17 cellular contexts compared by ENCODE assay signal in the genomic region with DNA sequence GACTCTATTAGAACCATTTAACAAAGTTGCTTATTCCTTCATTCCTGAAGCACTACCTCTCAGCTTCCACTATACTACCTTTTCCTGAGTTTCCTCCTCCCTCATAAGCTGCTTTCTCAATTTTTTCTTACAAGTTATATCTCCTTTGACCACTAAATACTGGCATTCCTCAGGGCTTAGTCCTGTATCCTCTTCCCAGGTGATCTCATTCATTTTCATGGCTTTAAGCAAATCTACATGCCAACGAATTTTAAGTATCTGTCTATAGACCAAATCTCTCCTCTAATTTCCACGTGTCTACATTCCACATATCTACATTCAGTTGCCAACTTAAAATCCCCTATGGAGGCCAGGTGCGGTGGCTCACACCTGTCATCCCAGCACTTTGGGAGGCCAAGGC.
DNase-seq lines count a peak whose midpoint lies in the region; ATAC-seq and TF ChIP-seq lines count a peak whose summit lies in the region.
"Had no signal": no experiment of that assay in that cellular context is flagged by ENCODE, and none has a peak within 500 bp of the region (broad histone marks: within the 10 kb centered on the region; RNA-seq: fewer than 3 reads in every experiment).

No MANE protein-coding gene starts in this region.

- no peaks in the 10 kb centered on the region for H3K9me3 Mint-ChIP-seq in type B pancreatic cell
- H3K9me3 Mint-ChIP-seq: CD4-positive, alpha-beta T cell had no signal

- no CpG with 5 or more reads among the region's 3 CpGs for WGBS in trophoblast cell (ENCODE audit: extremely low coverage, insufficient coverage, insufficient read length)

- H3K27me3 Mint-ChIP-seq in type B pancreatic cell: no peaks in the 10 kb centered on the region
- H3K27me3 Mint-ChIP-seq: CD4-positive, alpha-beta T cell had no signal

- H3K9ac ChIP-seq in PC-3 (ENCODE audit: low read length): no peak overlapping the region
- H3K9ac ChIP-seq in trophoblast cell (ENCODE audit: low read length): no peak overlapping the region

- ATAC-seq in PC-3: no peak
- ATAC-seq in foreskin keratinocyte: peak; percentile 54
- ATAC-seq: A549 had no signal

- H3K4me3 ChIP-seq in PC-3 (ENCODE audit: low read length) (no peak overlapping the region), trophoblast cell (ENCODE audit: low read depth, low read length) (no peak overlapping the region)
- H3K4me3 ChIP-seq: A549 had no signal

- H3K36me3 Mint-ChIP-seq in type B pancreatic cell: no peaks in the 10 kb centered on the region

- H3K9me2 ChIP-seq in PC-3 (replicated peaks; ENCODE audit: low read length): no peaks in the 10 kb centered on the region

- H4K12ac ChIP-seq in trophoblast cell (ENCODE audit: low read depth, low read length): no peak overlapping the region

- no peak overlapping the region for H3K14ac ChIP-seq in trophoblast cell (ENCODE audit: low read length)

- H3K4ac ChIP-seq in trophoblast cell (ENCODE audit: low read depth, low read length): no peak overlapping the region

- intact Hi-C loops in PC-3 (cut with micrococcal nuclease): no loop called here

- H3K27me3 ChIP-seq in PC-3 (ENCODE audit: low read length): no peaks in the 10 kb centered on the region
- no peaks in the 10 kb centered on the region for H3K27me3 ChIP-seq in foreskin keratinocyte
- no peaks in the 10 kb centered on the region for H3K27me3 ChIP-seq in trophoblast cell (ENCODE audit: insufficient read depth, low read length)

- no peak overlapping the region for H4K91ac ChIP-seq in trophoblast cell (ENCODE audit: low read depth, low read length)

- H3K23ac ChIP-seq in trophoblast cell (ENCODE audit: low read length): no peak overlapping the region

- H3K9me3 ChIP-seq in PC-3 (ENCODE audit: low read length) (no peaks in the 10 kb centered on the region), trophoblast cell (ENCODE audit: insufficient read depth, low read depth, low read length) (no peaks in the 10 kb centered on the region)
- H3K9me3 ChIP-seq: A549 had no signal

- H3K36me3 ChIP-seq in PC-3 (ENCODE audit: low read depth, low read length) (no peaks in the 10 kb centered on the region), trophoblast cell (ENCODE audit: control insufficient read depth in 1 of 2, insufficient read depth in 2 of 2, low read length in 2 of 2) (no peaks in the 10 kb centered on the region)

- H4K20me1 ChIP-seq in PC-3 (ENCODE audit: low read length): no peaks in the 10 kb centered on the region

- no peak overlapping the region for H3K4me3 Mint-ChIP-seq in type B pancreatic cell
- H3K4me3 Mint-ChIP-seq: CD4-positive, alpha-beta T cell had no signal

- H2AFZ ChIP-seq in PC-3 (ENCODE audit: low read length) (no peak overlapping the region), trophoblast cell (ENCODE audit: insufficient read depth, low read length, poor library complexity) (no peak overlapping the region)

- H2AK5ac ChIP-seq in trophoblast cell (ENCODE audit: low read length): no peak overlapping the region

- no peak overlapping the region for H3K27ac ChIP-seq in PC-3 (ENCODE audit: low read length)
- no peak overlapping the region for H3K27ac ChIP-seq in foreskin keratinocyte
- no peak overlapping the region for H3K27ac ChIP-seq in trophoblast cell (ENCODE audit: low read depth, low read length)
- H3K27ac ChIP-seq: 22Rv1, A549, C4-2B had no signal

- POLR2A ChIA-PET in PC-3 (lab: Charles Lee; ENCODE audit: unreplicated experiment): no interaction called here

- H4K8ac ChIP-seq in trophoblast cell (ENCODE audit: low read depth, low read length): no peak overlapping the region

- no peaks in the 10 kb centered on the region for H3K79me2 ChIP-seq in PC-3 (ENCODE audit: low read length)
- no peaks in the 10 kb centered on the region for H3K79me2 ChIP-seq in trophoblast cell (ENCODE audit: control insufficient read depth, insufficient read depth, low read length, poor library complexity)

- H3F3A ChIP-seq in PC-3 (ENCODE audit: low read length, unreplicated experiment): peaks cover 4% of the 10 kb centered on the region

- no peak overlapping the region for H2BK120ac ChIP-seq in trophoblast cell (ENCODE audit: insufficient read depth, low read length, poor library complexity)

- H3K4me1 ChIP-seq in PC-3 (ENCODE audit: insufficient read depth, low read length) (peaks cover 20% of the 10 kb centered on the region), foreskin keratinocyte (peaks cover 14% of the 10 kb centered on the region), trophoblast cell (ENCODE audit: control insufficient read depth in 1 of 2, insufficient read depth in 2 of 2, low read length in 2 of 2) (peaks cover 5 to 6% of the 10 kb centered on the region in 2 experiments)

- peaks cover 3% of the 10 kb centered on the region for H3K4me1 Mint-ChIP-seq in type B pancreatic cell (ENCODE audit: unreplicated experiment)

- H2BK12ac ChIP-seq in trophoblast cell (ENCODE audit: low read length): no peak overlapping the region

- DNase-seq in ELR (ENCODE audit: low read depth): peak; percentile 47
- DNase-seq in PC-3: peak; percentile 43
- DNase-seq in foreskin keratinocyte: peak; percentile 63 to 83
- DNase-seq in trophoblast cell: peak; percentile 34 to 87
- no peak for DNase-seq in type B pancreatic cell (ENCODE audit: extremely low spot score, unreplicated experiment)
- no peak for DNase-seq in dermis blood vessel endothelial cell
- no peak for DNase-seq in HPDE6-E6E7 (ENCODE audit: extremely low spot score)
- DNase-seq: AML-193; CD4-positive, alpha-beta T cell; DMS153; DMS79; GF-D8; GOT3; H7 had no signal

- H3K4me2 ChIP-seq in PC-3 (ENCODE audit: low read length): no peak overlapping the region
- H3K4me2 ChIP-seq in trophoblast cell (ENCODE audit: low read length): no peak overlapping the region
- H3K4me2 ChIP-seq: A549 had no signal

- no peak overlapping the region for H3K27ac Mint-ChIP-seq in type B pancreatic cell
- H3K27ac Mint-ChIP-seq: CD4-positive, alpha-beta T cell had no signal

- no TSS peak for BruUV-seq in PC-3 (replicated peaks; lab: Mats Ljungman, UMichigan)

- H3K79me1 ChIP-seq in trophoblast cell (ENCODE audit: low read length): peaks cover 3% of the 10 kb centered on the region

- TF ChIP-seq CTCF in PC-3 (conservative IDR thresholded peaks at IDR 0.05; ENCODE audit: low read depth, low read length) (no peak), foreskin keratinocyte (conservative IDR thresholded peaks at IDR 0.05) (peak; percentile 3), type B pancreatic cell (conservative IDR thresholded peaks at IDR 0.05) (no peak)

- H3K18ac ChIP-seq in trophoblast cell (ENCODE audit: low read length): no peak overlapping the region

- no peak overlapping the region for H2BK5ac ChIP-seq in trophoblast cell (ENCODE audit: low read depth, low read length, poor library complexity)

- CTCF ChIA-PET in PC-3 (lab: Charles Lee): no interaction called here

Comparison
In these comparisons a context has a peak if more than half of its experiments do, and no peak if none do; other contexts are left out.
1. DNase-seq: peak in ELR (single experiment), PC-3 (single experiment), foreskin keratinocyte (2 of 2) and trophoblast cell (2 of 2); none in type B pancreatic cell (single experiment), dermis blood vessel endothelial cell (single experiment) and HPDE6-E6E7 (single experiment).